1 cellular context compared by ENCODE assay signal in the genomic region with DNA sequence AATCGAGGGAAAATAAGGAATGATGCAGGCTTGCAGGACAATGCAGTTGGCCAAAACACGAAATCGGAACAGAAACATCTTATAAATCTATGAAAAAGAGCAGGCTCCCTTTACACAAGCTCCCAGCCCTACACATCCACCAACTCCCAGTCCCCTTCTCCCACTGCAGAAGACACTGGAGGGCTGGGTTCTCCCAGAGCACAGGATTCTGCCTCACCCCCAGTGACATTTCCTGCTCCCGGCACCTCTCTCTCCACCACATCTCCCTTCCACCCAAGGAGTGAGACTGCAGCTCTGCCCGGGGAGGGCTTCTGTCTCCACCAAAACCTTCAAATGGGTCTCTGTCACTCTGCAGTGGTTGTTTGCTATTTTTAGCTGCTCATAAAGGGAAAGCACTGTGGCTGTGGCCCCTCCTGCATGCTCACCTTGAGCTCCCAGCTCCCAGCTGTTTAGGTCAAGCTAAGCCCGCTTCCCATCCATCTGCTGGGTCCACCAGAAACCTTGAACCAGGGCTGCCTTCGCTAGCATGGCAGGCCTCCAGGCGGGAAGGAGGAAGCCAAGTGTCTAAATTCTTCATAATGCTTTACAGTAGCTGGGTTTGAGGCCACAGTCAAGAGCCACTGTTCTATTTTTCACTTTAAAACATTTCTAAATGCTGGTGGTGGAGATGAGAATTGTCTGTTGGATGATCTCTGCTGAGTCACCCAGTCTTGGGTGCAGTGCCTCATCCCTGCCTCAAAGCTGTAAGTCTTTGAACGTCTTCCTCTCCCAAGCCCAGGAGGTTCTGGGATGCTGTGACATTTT.
A peak's percentile ranks its signal among the peaks of the same experiment; 100 is the strongest.
TF ChIP-seq lines count a peak whose summit lies in the region.

No MANE protein-coding gene starts in this region.

TF ChIP-seq in K562, 482 proteins besides CTCF, POLR2A, EP300 and RAD21 (continued from another document and continues in another):
- peak; percentile 34; the same call in 1 of the 2 replicates for TF ChIP-seq MYC (IDR thresholded peaks at IDR 0.05; ENCODE audit: low read depth, low read length)
- no peak for TF ChIP-seq MYC (CRISPR knock-in tag; IDR thresholded peaks at IDR 0.05; ENCODE audit: borderline replicate concordance, low read depth)
- TF ChIP-seq, protein P1, sequence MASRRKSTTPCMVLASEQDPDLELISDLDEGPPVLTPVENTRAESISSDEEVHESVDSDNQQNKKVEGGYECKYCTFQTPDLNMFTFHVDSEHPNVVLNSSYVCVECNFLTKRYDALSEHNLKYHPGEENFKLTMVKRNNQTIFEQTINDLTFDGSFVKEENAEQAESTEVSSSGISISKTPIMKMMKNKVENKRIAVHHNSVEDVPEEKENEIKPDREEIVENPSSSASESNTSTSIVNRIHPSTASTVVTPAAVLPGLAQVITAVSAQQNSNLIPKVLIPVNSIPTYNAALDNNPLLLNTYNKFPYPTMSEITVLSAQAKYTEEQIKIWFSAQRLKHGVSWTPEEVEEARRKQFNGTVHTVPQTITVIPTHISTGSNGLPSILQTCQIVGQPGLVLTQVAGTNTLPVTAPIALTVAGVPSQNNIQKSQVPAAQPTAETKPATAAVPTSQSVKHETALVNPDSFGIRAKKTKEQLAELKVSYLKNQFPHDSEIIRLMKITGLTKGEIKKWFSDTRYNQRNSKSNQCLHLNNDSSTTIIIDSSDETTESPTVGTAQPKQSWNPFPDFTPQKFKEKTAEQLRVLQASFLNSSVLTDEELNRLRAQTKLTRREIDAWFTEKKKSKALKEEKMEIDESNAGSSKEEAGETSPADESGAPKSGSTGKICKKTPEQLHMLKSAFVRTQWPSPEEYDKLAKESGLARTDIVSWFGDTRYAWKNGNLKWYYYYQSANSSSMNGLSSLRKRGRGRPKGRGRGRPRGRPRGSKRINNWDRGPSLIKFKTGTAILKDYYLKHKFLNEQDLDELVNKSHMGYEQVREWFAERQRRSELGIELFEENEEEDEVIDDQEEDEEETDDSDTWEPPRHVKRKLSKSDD (conservative IDR thresholded peaks at IDR 0.05; ENCODE audit: low read length) = no peak
- TF ChIP-seq, protein P2, sequence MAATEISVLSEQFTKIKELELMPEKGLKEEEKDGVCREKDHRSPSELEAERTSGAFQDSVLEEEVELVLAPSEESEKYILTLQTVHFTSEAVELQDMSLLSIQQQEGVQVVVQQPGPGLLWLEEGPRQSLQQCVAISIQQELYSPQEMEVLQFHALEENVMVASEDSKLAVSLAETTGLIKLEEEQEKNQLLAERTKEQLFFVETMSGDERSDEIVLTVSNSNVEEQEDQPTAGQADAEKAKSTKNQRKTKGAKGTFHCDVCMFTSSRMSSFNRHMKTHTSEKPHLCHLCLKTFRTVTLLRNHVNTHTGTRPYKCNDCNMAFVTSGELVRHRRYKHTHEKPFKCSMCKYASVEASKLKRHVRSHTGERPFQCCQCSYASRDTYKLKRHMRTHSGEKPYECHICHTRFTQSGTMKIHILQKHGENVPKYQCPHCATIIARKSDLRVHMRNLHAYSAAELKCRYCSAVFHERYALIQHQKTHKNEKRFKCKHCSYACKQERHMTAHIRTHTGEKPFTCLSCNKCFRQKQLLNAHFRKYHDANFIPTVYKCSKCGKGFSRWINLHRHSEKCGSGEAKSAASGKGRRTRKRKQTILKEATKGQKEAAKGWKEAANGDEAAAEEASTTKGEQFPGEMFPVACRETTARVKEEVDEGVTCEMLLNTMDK (IDR thresholded peaks at IDR 0.05; ENCODE audit: borderline replicate concordance, insufficient read depth, low read depth, low read length, poor library complexity, severe bottlenecking) = no peak
- TF ChIP-seq GATA2 (CRISPR knock-in tag; IDR thresholded peaks at IDR 0.05) = peak; percentile 71; the same call in 1 of the 2 replicates
- TF ChIP-seq, protein P3, sequence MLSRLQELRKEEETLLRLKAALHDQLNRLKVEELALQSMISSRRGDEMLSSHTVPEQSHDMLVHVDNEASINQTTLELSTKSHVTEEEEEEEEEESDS (CRISPR knock-in tag; IDR thresholded peaks at IDR 0.05) = no peak
- TF ChIP-seq L3MBTL2 (IDR thresholded peaks at IDR 0.05) = peak; percentile 68
- no peak for TF ChIP-seq ETS2 (tag; IDR thresholded peaks at IDR 0.05; ENCODE audit: borderline replicate concordance, poor library complexity, severe bottlenecking)
- TF ChIP-seq, protein P4, sequence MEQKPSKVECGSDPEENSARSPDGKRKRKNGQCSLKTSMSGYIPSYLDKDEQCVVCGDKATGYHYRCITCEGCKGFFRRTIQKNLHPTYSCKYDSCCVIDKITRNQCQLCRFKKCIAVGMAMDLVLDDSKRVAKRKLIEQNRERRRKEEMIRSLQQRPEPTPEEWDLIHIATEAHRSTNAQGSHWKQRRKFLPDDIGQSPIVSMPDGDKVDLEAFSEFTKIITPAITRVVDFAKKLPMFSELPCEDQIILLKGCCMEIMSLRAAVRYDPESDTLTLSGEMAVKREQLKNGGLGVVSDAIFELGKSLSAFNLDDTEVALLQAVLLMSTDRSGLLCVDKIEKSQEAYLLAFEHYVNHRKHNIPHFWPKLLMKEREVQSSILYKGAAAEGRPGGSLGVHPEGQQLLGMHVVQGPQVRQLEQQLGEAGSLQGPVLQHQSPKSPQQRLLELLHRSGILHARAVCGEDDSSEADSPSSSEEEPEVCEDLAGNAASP (IDR thresholded peaks at IDR 0.05) = no peak
- no peak for TF ChIP-seq HNRNPK (IDR thresholded peaks at IDR 0.05; ENCODE audit: low read depth, low read length, poor library complexity, severe bottlenecking)
- no peak for TF ChIP-seq BHLHE40 (IDR thresholded peaks at IDR 0.05; ENCODE audit: low read length)
- no peak for TF ChIP-seq ZNF134 (CRISPR knock-in tag; conservative IDR thresholded peaks at IDR 0.05)
- no peak for TF ChIP-seq BMI1 (IDR thresholded peaks at IDR 0.05; ENCODE audit: low read length)
- no peak for TF ChIP-seq SOX6 (IDR thresholded peaks at IDR 0.05)
- no peak for TF ChIP-seq CC2D1A (IDR thresholded peaks at IDR 0.05)
- TF ChIP-seq MYBL2 (IDR thresholded peaks at IDR 0.05; ENCODE audit: low read depth) = no peak
- TF ChIP-seq MYBL2 (CRISPR knock-in tag; IDR thresholded peaks at IDR 0.05; ENCODE audit: borderline replicate concordance) = no peak
- no peak for TF ChIP-seq HSF4 (CRISPR knock-in tag; IDR thresholded peaks at IDR 0.05; ENCODE audit: borderline replicate concordance)
- TF ChIP-seq NEUROD1 (IDR thresholded peaks at IDR 0.05; ENCODE audit: borderline replicate concordance, low read depth, low read length, partially characterized antibody) = no peak
- TF ChIP-seq, protein P5, sequence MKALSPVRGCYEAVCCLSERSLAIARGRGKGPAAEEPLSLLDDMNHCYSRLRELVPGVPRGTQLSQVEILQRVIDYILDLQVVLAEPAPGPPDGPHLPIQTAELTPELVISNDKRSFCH (CRISPR knock-in tag; IDR thresholded peaks at IDR 0.05) = no peak
- TF ChIP-seq, protein P5 (tag; IDR thresholded peaks at IDR 0.05) = peak; percentile 56; the same call in 1 of the 2 replicates
- TF ChIP-seq KDM2B (CRISPR knock-in tag; IDR thresholded peaks at IDR 0.05) = no peak
- TF ChIP-seq NFIC (IDR thresholded peaks at IDR 0.05) = no peak
- no peak for TF ChIP-seq ZNF121 (CRISPR knock-in tag; conservative IDR thresholded peaks at IDR 0.05)
- 0 out of 2 replicates have a peak, but pooled peaks have one; percentile 37 for TF ChIP-seq MEF2A (IDR thresholded peaks at IDR 0.05; ENCODE audit: control insufficient read depth, low read depth, low read length)
- peak; percentile 19 to 85; a peak in 2 of 4 replicates for TF ChIP-seq RCOR1 (IDR thresholded peaks at IDR 0.05; ENCODE audit: borderline replicate concordance in 1 of 2, low read depth in 2 of 2, low read length in 2 of 2)
- TF ChIP-seq ZNF431 (CRISPR knock-in tag; IDR thresholded peaks at IDR 0.05) = 0 out of 2 replicates have a peak, but pooled peaks have one; percentile 21
- TF ChIP-seq, protein P6, sequence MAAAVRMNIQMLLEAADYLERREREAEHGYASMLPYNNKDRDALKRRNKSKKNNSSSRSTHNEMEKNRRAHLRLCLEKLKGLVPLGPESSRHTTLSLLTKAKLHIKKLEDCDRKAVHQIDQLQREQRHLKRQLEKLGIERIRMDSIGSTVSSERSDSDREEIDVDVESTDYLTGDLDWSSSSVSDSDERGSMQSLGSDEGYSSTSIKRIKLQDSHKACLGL (CRISPR knock-in tag; IDR thresholded peaks at IDR 0.05; ENCODE audit: borderline replicate concordance, poor library complexity, severe bottlenecking) = no peak
- TF ChIP-seq, protein P7, sequence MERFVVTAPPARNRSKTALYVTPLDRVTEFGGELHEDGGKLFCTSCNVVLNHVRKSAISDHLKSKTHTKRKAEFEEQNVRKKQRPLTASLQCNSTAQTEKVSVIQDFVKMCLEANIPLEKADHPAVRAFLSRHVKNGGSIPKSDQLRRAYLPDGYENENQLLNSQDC (CRISPR knock-in tag; IDR thresholded peaks at IDR 0.05) = no peak
- TF ChIP-seq ZNF695 (CRISPR knock-in tag; IDR thresholded peaks at IDR 0.05) = no peak
- TF ChIP-seq, protein P8, sequence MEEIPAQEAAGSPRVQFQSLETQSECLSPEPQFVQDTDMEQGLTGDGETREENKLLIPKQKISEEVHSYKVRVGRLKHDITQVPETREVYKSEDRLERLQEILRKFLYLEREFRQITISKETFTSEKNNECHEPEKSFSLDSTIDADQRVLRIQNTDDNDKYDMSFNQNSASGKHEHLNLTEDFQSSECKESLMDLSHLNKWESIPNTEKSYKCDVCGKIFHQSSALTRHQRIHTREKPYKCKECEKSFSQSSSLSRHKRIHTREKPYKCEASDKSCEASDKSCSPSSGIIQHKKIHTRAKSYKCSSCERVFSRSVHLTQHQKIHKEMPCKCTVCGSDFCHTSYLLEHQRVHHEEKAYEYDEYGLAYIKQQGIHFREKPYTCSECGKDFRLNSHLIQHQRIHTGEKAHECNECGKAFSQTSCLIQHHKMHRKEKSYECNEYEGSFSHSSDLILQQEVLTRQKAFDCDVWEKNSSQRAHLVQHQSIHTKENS (CRISPR knock-in tag; IDR thresholded peaks at IDR 0.05) = no peak
- TF ChIP-seq, protein P9, sequence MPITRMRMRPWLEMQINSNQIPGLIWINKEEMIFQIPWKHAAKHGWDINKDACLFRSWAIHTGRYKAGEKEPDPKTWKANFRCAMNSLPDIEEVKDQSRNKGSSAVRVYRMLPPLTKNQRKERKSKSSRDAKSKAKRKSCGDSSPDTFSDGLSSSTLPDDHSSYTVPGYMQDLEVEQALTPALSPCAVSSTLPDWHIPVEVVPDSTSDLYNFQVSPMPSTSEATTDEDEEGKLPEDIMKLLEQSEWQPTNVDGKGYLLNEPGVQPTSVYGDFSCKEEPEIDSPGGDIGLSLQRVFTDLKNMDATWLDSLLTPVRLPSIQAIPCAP (CRISPR knock-in tag; IDR thresholded peaks at IDR 0.05; ENCODE audit: borderline replicate concordance) = no peak
- peak; percentile 62 for TF ChIP-seq BACH1 (tag; IDR thresholded peaks at IDR 0.05)
- TF ChIP-seq, protein P10, sequence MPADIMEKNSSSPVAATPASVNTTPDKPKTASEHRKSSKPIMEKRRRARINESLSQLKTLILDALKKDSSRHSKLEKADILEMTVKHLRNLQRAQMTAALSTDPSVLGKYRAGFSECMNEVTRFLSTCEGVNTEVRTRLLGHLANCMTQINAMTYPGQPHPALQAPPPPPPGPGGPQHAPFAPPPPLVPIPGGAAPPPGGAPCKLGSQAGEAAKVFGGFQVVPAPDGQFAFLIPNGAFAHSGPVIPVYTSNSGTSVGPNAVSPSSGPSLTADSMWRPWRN (IDR thresholded peaks at IDR 0.05; ENCODE audit: low read depth) = 0 out of 2 replicates have a peak, but pooled peaks have one; percentile 4
- TF ChIP-seq ZNF316 (IDR thresholded peaks at IDR 0.05) = peak; percentile 94
- TF ChIP-seq CBFB (CRISPR knock-in tag; IDR thresholded peaks at IDR 0.05) = no peak
- TF ChIP-seq STAT5B (CRISPR knock-in tag; IDR thresholded peaks at IDR 0.05) = no peak
- TF ChIP-seq, protein P11, sequence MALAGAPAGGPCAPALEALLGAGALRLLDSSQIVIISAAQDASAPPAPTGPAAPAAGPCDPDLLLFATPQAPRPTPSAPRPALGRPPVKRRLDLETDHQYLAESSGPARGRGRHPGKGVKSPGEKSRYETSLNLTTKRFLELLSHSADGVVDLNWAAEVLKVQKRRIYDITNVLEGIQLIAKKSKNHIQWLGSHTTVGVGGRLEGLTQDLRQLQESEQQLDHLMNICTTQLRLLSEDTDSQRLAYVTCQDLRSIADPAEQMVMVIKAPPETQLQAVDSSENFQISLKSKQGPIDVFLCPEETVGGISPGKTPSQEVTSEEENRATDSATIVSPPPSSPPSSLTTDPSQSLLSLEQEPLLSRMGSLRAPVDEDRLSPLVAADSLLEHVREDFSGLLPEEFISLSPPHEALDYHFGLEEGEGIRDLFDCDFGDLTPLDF (CRISPR knock-in tag; IDR thresholded peaks at IDR 0.05) = no peak
- TF ChIP-seq, protein P12, sequence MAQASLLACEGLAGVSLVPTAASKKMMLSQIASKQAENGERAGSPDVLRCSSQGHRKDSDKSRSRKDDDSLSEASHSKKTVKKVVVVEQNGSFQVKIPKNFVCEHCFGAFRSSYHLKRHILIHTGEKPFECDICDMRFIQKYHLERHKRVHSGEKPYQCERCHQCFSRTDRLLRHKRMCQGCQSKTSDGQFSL (CRISPR knock-in tag; IDR thresholded peaks at IDR 0.05) = no peak
- TF ChIP-seq, protein P12 (tag; IDR thresholded peaks at IDR 0.05) = no peak
- no peak for TF ChIP-seq ATF7 (IDR thresholded peaks at IDR 0.05)
- TF ChIP-seq TEAD1 (CRISPR knock-in tag; IDR thresholded peaks at IDR 0.05) = no peak
- TF ChIP-seq CBFA2T3 (IDR thresholded peaks at IDR 0.05) = no peak
- TF ChIP-seq YY1 (IDR thresholded peaks at IDR 0.05; ENCODE audit: borderline replicate concordance in 1 of 3, control insufficient read depth in 1 of 3, extremely low read depth in 1 of 3, insufficient read depth in 3 of 3, insufficient read length in 1 of 3, insufficient replicate concordance in 2 of 3, low read depth in 1 of 3, low read length in 2 of 3) = peak in 1 of 3 experiments; percentile 8
- TF ChIP-seq POLR3G (IDR thresholded peaks at IDR 0.05; ENCODE audit: extremely low read depth, insufficient read length, insufficient replicate concordance) = no peak
- TF ChIP-seq, protein P13, sequence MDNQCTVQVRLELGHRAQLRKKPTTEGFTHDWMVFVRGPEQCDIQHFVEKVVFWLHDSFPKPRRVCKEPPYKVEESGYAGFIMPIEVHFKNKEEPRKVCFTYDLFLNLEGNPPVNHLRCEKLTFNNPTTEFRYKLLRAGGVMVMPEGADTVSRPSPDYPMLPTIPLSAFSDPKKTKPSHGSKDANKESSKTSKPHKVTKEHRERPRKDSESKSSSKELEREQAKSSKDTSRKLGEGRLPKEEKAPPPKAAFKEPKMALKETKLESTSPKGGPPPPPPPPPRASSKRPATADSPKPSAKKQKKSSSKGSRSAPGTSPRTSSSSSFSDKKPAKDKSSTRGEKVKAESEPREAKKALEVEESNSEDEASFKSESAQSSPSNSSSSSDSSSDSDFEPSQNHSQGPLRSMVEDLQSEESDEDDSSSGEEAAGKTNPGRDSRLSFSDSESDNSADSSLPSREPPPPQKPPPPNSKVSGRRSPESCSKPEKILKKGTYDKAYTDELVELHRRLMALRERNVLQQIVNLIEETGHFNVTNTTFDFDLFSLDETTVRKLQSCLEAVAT (IDR thresholded peaks at IDR 0.05) = no peak
- TF ChIP-seq RFX5 (IDR thresholded peaks at IDR 0.05; ENCODE audit: low read depth, low read length) = no peak
- peak; percentile 32 for TF ChIP-seq TBP (optimal IDR thresholded peaks at IDR 0.05; ENCODE audit: low read depth, low read length)
